ENCODE assay signal across 1 cellular context in the genomic region with DNA sequence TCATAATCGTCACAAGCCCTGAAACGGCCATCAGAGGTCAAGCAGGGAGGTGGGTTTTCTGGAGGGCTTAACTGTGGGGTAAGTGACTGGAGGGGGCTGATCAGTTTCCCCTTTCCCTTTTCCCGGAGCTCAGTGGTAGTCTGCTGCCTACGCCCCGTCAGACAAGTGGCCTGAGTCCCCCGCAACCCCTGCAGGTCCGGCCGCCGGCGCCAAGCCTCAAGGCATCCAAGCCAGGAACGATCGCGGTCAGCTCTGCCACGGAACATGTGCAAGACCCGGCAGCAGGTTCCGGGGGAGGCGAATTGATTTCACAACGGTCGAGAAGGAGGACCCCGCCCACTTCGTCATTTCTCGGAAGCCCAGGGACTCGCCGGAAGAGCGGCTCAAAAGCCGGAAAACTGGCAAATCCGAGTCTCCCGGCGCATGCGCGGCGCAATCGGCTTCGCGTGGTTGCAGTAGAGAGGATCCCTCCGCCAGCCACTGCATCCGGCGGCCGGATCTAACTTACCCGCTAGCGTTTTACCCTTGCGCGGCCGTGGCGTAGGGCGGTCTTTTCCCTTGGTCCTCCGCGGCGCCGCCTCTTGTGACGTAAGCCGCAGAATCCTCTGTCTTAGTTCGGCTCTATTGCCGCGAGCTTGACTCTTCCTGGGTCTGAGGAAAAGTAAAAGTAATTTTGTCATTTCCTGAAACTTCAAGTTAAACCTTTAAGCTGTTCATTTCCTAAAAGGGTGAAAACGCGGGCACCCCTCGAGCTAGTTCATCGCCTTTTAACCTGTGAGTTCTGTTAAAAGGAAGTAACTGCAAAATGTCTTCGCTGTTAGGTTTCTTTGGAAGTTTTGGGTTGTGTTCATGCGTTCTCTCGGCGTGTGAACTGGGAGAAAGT.
TF ChIP-seq lines count a peak whose summit lies in the region.

No MANE protein-coding gene starts in this region.

TF ChIP-seq in HepG2, 621 proteins besides CTCF, POLR2A, EP300 and RAD21 (continued from another document and continues in another):
- TF ChIP-seq NFAT5 (CRISPR knock-in tag; IDR thresholded peaks at IDR 0.05) = peak; percentile 88
- TF ChIP-seq ARID5B (CRISPR knock-in tag; IDR thresholded peaks at IDR 0.05) = peak; percentile 85
- peak; percentile 99 for TF ChIP-seq CEBPB (IDR thresholded peaks at IDR 0.05; ENCODE audit: borderline replicate concordance, low read depth, low read length)
- TF ChIP-seq NCOA5 (CRISPR knock-in tag; IDR thresholded peaks at IDR 0.05) = no peak
- no peak for TF ChIP-seq MBNL3 (CRISPR knock-in tag; conservative IDR thresholded peaks at IDR 0.05)
- peak; percentile 98 for TF ChIP-seq KDM5B (CRISPR knock-in tag; IDR thresholded peaks at IDR 0.05; ENCODE audit: borderline replicate concordance)
- TF ChIP-seq ZNF17 (CRISPR knock-in tag; IDR thresholded peaks at IDR 0.05) = no peak
- TF ChIP-seq, protein P1, sequence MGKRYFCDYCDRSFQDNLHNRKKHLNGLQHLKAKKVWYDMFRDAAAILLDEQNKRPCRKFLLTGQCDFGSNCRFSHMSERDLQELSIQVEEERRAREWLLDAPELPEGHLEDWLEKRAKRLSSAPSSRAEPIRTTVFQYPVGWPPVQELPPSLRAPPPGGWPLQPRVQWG (CRISPR knock-in tag; IDR thresholded peaks at IDR 0.05; ENCODE audit: borderline replicate concordance, low read depth) = no peak
- TF ChIP-seq ZMAT3 (CRISPR knock-in tag; conservative IDR thresholded peaks at IDR 0.05) = peak; percentile 86
- TF ChIP-seq, protein P2, sequence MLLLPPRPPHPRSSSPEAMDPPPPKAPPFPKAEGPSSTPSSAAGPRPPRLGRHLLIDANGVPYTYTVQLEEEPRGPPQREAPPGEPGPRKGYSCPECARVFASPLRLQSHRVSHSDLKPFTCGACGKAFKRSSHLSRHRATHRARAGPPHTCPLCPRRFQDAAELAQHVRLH (CRISPR knock-in tag; IDR thresholded peaks at IDR 0.05; ENCODE audit: borderline replicate concordance, low read depth) = peak; percentile 78; the same call in 1 of the 2 replicates
- TF ChIP-seq KAT2B (IDR thresholded peaks at IDR 0.05; ENCODE audit: borderline replicate concordance, low read depth, low read length) = no peak
- peak; percentile 96 for TF ChIP-seq TARDBP (CRISPR knock-in tag; IDR thresholded peaks at IDR 0.05)
- TF ChIP-seq ZNF484 (CRISPR knock-in tag; IDR thresholded peaks at IDR 0.05; ENCODE audit: borderline replicate concordance, low read depth) = no peak
- 0 out of 2 replicates have a peak, but pooled peaks have one; percentile 37 for TF ChIP-seq AKAP8 (CRISPR knock-in tag; IDR thresholded peaks at IDR 0.05)
- TF ChIP-seq TGIF2 (CRISPR knock-in tag; IDR thresholded peaks at IDR 0.05) = peak; percentile 87; the same call in 1 of the 2 replicates
- TF ChIP-seq, protein P3, sequence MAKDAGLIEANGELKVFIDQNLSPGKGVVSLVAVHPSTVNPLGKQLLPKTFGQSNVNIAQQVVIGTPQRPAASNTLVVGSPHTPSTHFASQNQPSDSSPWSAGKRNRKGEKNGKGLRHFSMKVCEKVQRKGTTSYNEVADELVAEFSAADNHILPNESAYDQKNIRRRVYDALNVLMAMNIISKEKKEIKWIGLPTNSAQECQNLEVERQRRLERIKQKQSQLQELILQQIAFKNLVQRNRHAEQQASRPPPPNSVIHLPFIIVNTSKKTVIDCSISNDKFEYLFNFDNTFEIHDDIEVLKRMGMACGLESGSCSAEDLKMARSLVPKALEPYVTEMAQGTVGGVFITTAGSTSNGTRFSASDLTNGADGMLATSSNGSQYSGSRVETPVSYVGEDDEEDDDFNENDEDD (CRISPR knock-in tag; IDR thresholded peaks at IDR 0.05; ENCODE audit: borderline replicate concordance) = peak; percentile 88
- TF ChIP-seq TBL1XR1 (IDR thresholded peaks at IDR 0.05; ENCODE audit: borderline replicate concordance, low read length, partially characterized antibody) = peak; percentile 38
- TF ChIP-seq, protein P4, sequence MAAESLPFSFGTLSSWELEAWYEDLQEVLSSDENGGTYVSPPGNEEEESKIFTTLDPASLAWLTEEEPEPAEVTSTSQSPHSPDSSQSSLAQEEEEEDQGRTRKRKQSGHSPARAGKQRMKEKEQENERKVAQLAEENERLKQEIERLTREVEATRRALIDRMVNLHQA (CRISPR knock-in tag; IDR thresholded peaks at IDR 0.05) = no peak
- TF ChIP-seq, protein P5, sequence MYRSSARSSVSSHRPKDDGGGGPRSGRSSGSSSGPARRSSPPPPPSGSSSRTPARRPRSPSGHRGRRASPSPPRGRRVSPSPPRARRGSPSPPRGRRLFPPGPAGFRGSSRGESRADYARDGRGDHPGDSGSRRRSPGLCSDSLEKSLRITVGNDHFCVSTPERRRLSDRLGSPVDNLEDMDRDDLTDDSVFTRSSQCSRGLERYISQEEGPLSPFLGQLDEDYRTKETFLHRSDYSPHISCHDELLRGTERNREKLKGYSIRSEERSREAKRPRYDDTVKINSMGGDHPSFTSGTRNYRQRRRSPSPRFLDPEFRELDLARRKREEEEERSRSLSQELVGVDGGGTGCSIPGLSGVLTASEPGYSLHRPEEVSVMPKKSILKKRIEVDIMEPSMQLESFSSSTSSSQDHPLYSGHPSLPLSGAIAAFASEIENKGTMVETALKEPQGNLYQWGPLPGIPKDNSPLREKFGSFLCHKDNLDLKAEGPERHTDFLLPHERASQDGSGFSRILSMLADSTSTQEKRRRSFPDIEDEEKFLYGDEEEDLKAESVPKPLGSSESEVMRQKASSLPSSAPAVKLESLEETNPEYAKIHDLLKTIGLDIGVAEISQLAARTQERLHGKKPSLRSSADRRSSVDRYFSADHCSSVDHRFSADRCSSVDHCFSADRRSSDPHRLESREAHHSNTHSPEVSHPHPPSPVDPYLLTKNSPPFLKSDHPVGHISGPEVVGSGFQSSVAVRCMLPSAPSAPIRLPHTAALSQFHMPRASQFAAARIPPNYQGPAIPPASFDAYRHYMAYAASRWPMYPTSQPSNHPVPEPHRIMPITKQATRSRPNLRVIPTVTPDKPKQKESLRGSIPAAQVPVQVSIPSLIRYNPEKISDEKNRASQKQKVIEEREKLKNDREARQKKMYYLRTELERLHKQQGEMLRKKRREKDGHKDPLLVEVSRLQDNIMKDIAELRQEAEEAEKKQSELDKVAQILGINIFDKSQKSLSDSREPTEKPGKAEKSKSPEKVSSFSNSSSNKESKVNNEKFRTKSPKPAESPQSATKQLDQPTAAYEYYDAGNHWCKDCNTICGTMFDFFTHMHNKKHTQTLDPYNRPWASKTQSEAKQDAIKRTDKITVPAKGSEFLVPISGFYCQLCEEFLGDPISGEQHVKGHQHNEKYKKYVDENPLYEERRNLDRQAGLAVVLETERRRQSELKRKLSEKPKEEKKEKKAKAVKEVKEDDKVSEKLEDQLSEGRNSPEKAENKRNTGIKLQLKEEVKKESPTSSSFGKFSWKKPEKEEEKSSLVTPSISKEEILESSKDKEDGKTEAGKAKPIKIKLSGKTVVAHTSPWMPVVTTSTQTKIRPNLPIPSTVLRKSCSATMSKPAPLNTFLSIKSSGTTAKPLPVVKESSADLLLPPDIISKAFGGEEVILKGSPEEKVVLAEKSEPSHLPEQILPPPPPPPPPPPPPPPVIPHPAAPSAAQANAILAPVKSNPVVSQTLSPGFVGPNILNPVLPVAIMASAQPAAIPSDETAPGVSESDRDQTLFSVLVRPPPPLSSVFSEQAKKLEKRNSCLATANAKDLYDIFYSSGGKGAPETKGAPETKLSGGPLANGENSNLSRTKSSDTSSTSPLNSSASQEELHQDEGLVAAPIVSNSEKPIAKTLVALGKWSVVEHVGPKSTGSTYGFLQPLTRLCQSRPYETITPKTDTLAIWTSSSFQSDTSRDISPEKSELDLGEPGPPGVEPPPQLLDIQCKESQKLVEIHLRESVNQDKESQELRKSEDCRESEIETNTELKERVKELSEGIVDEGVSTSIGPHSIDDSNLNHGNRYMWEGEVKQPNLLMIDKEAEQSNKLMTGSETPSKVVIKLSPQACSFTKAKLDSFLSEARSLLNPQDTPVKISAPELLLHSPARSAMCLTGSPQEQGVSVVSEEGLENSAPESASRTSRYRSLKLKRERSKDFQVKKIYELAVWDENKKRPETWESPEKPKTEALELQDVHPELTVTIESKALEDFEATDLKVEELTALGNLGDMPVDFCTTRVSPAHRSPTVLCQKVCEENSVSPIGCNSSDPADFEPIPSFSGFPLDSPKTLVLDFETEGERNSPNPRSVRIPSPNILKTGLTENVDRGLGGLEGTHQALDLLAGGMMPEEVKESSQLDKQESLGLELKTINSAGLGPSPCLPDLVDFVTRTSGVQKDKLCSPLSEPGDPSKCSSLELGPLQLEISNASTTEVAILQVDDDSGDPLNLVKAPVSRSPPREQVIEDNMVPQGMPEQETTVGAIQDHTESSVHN (CRISPR knock-in tag; IDR thresholded peaks at IDR 0.05) = peak; percentile 95
- peak; percentile 92 for TF ChIP-seq BORCS8-MEF2B (CRISPR knock-in tag; IDR thresholded peaks at IDR 0.05)
- TF ChIP-seq, protein P6, sequence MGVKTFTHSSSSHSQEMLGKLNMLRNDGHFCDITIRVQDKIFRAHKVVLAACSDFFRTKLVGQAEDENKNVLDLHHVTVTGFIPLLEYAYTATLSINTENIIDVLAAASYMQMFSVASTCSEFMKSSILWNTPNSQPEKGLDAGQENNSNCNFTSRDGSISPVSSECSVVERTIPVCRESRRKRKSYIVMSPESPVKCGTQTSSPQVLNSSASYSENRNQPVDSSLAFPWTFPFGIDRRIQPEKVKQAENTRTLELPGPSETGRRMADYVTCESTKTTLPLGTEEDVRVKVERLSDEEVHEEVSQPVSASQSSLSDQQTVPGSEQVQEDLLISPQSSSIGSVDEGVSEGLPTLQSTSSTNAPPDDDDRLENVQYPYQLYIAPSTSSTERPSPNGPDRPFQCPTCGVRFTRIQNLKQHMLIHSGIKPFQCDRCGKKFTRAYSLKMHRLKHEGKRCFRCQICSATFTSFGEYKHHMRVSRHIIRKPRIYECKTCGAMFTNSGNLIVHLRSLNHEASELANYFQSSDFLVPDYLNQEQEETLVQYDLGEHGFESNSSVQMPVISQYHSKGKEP (CRISPR knock-in tag; IDR thresholded peaks at IDR 0.05) = peak; percentile 41; the same call in 1 of the 2 replicates
- TF ChIP-seq ZBTB7B (CRISPR knock-in tag; IDR thresholded peaks at IDR 0.05) = peak; percentile 91
- TF ChIP-seq ZNF572 (CRISPR knock-in tag; IDR thresholded peaks at IDR 0.05) = no peak
- peak; percentile 98 for TF ChIP-seq HIVEP1 (CRISPR knock-in tag; IDR thresholded peaks at IDR 0.05)
- peak; percentile 78 for TF ChIP-seq FOXC1 (CRISPR knock-in tag; IDR thresholded peaks at IDR 0.05; ENCODE audit: borderline replicate concordance)
- TF ChIP-seq ZFP36 (IDR thresholded peaks at IDR 0.05; ENCODE audit: borderline replicate concordance, low read depth, low read length, partially characterized antibody) = no peak
- TF ChIP-seq RXRA (CRISPR knock-in tag; IDR thresholded peaks at IDR 0.05) = peak; percentile 84; the same call in 1 of the 2 replicates
- TF ChIP-seq ZNF446 (CRISPR knock-in tag; IDR thresholded peaks at IDR 0.05) = no peak; the same call in 1 of the 2 replicates
